In genomic region chr1:146283527-146283880, GRCh38 we compare ENCODE assay signal across 8 cellular contexts. TPM values are rescaled to one million over a fixed set of nuclear protein-coding genes. Genes with fewer than 3 reads are reported as not detected.
DNase-seq lines count a peak whose midpoint lies in the region; ATAC-seq and TF ChIP-seq lines count a peak whose summit lies in the region.
"Not testable (repeated sequence)": the region's sequence is repeated elsewhere in the genome, so short reads cannot be mapped to it uniquely, and the experiment has no call there.

No MANE protein-coding gene starts in this region.

- H3K9me3 ChIP-seq in DND-41 (ENCODE audit: insufficient read depth, low read length, severe bottlenecking): not testable (repeated sequence)

- H3K27me3 ChIP-seq in DND-41 (ENCODE audit: insufficient read depth, low read length, poor library complexity): not testable (repeated sequence)

- not testable (repeated sequence) for H2AFZ ChIP-seq in DND-41 (ENCODE audit: low read depth, low read length)

- not testable (repeated sequence) for H3K9ac ChIP-seq in DND-41 (ENCODE audit: low read depth, low read length)

- not testable (repeated sequence) for H3K4me3 ChIP-seq in DND-41 (ENCODE audit: low read depth in 1 of 2, low read length in 2 of 2)

- H3K4me1 ChIP-seq in DND-41 (ENCODE audit: insufficient read depth, low read length): not testable (repeated sequence)

- not testable (repeated sequence) for H4K20me1 ChIP-seq in DND-41 (ENCODE audit: insufficient read depth, low read length)

- H3K36me3 Mint-ChIP-seq in activated naive CD4-positive, alpha-beta T cell treated with anti-CD3 and anti-CD28 coated beads, Interleukin-2, amount 50 U/mL, for 72 hours: not testable (repeated sequence)

- H3K27ac ChIP-seq in DND-41 (ENCODE audit: low read length): not testable (repeated sequence)

- not testable (repeated sequence) for H3K4me2 ChIP-seq in DND-41 (ENCODE audit: insufficient read depth, low read length)

- not testable (repeated sequence) for H3K79me2 ChIP-seq in DND-41 (ENCODE audit: insufficient read depth, low read length)

- DNase-seq in DND-41; activated naive CD4-positive, alpha-beta T cell treated with anti-CD3 and anti-CD28 coated beads, Interleukin-2, amount 50 U/mL, for 72 hours (ENCODE audit: low spot score in 2 of 2): not testable (repeated sequence)

- H3K36me3 ChIP-seq in DND-41 (ENCODE audit: insufficient read depth, low read length): not testable (repeated sequence)

- ATAC-seq in DND-41 (ENCODE audit: insufficient read depth, low read depth) (peak; percentile 63), GM18870 (IDR thresholded peaks at IDR 0.05; ENCODE audit: unreplicated experiment) (peak; percentile 24), GM19452 (IDR thresholded peaks at IDR 0.05; ENCODE audit: unreplicated experiment) (peak; percentile 55), GM21717 (IDR thresholded peaks at IDR 0.05; ENCODE audit: unreplicated experiment) (peak; percentile 37), HG02798 (IDR thresholded peaks at IDR 0.05; ENCODE audit: poor library complexity, unreplicated experiment) (peak; percentile 36), HG03159 (IDR thresholded peaks at IDR 0.05; ENCODE audit: unreplicated experiment) (peak; percentile 44), HG03571 (IDR thresholded peaks at IDR 0.05; ENCODE audit: unreplicated experiment) (peak; percentile 30)
- peak; percentile 28 to 44 for ATAC-seq in activated naive CD4-positive, alpha-beta T cell treated with anti-CD3 and anti-CD28 coated beads, Interleukin-2, amount 50 U/mL, for 72 hours

- not testable (repeated sequence) for H3K27ac Mint-ChIP-seq in activated naive CD4-positive, alpha-beta T cell treated with anti-CD3 and anti-CD28 coated beads, Interleukin-2, amount 50 U/mL, for 72 hours

- not testable (repeated sequence) for H3K9me3 Mint-ChIP-seq in activated naive CD4-positive, alpha-beta T cell treated with anti-CD3 and anti-CD28 coated beads, Interleukin-2, amount 50 U/mL, for 72 hours

- not testable (repeated sequence) for TF ChIP-seq CTCF in DND-41 (IDR thresholded peaks at IDR 0.05; ENCODE audit: borderline replicate concordance, extremely low read depth, low read length, poor library complexity, severe bottlenecking)

RNA-seq across cellular contexts. Expression of gene NOTCH2NLA, which starts 54.7 kb away (rescaled TPM):
- total RNA-seq in activated naive CD4-positive, alpha-beta T cell treated with anti-CD3 and anti-CD28 coated beads, Interleukin-2, amount 50 U/mL, for 72 hours: 10 to 100 TPM; 33.9 to 37.6 TPM
